17 cellular contexts compared by ENCODE assay signal in the genomic region with DNA sequence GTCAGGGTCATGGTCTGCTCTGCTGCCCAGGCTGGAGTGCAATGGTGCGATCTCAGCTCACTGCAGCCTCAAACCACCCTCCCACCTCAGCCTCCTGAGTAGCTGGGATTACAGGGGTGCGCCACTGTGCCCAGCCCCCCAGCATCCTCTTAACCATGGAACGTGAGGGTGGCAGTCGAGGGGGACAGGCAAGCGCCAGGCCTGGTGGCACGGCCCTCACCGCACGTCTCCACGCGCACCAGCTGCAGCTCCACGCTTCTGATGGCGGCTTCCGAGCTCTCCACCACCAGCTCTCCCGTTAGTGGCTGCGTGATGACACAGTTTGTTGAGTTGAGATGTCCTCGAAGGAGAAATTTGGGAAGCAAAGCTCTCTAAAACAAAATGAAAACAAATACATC. TPM values are rescaled to one million over a fixed set of nuclear protein-coding genes. Genes with fewer than 3 reads are reported as not detected.
DNase-seq lines count a peak whose midpoint lies in the region; ATAC-seq and TF ChIP-seq lines count a peak whose summit lies in the region.
"Had no signal": no experiment of that assay in that cellular context is flagged by ENCODE, and none has a peak within 500 bp of the region (broad histone marks: within the 10 kb centered on the region; RNA-seq: fewer than 3 reads in every experiment).

No MANE protein-coding gene starts in this region.

- H3K14ac ChIP-seq in neuronal stem cell (ENCODE audit: low read length) = no peak overlapping the region

- no peak for TF ChIP-seq CTCF in glutamatergic neuron (IDR thresholded peaks at IDR 0.05; ENCODE audit: partially characterized antibody, unreplicated experiment)
- TF ChIP-seq CTCF in mucosa of descending colon (IDR thresholded peaks at IDR 0.05) = no peak

- peaks cover 41 to 99% of the 10 kb centered on the region in 2 donors for H3K36me3 ChIP-seq in neuronal stem cell (replicated peaks in 1 of 2; ENCODE audit: control insufficient read depth in 2 of 2, insufficient read depth in 2 of 2, low read length in 2 of 2)
- H3K36me3 ChIP-seq in mucosa of descending colon (ENCODE audit: low read depth) = no peaks in the 10 kb centered on the region

- no peak overlapping the region for H3K4me2 ChIP-seq in neuronal stem cell (ENCODE audit: insufficient read depth, low read length, poor library complexity, severe bottlenecking)

- H3K27me3 Mint-ChIP-seq in activated CD8-positive, alpha-beta T cell treated with anti-CD3 and anti-CD28 coated beads, Interleukin-2, amount 10 ng/mL, durations not matched to agents 7 days and 5 days (ENCODE audit: low read depth) = no peaks in the 10 kb centered on the region
- H3K27me3 Mint-ChIP-seq in glutamatergic neuron (ENCODE audit: unreplicated experiment) = peaks cover 2% of the 10 kb centered on the region

- H3K36me3 Mint-ChIP-seq in activated naive CD4-positive, alpha-beta T cell treated with anti-CD3 and anti-CD28 coated beads, Interleukin-2, amount 50 U/mL, for 72 hours = peaks cover 19 to 62% of the 10 kb centered on the region in 2 donors
- peaks cover 84% of the 10 kb centered on the region for H3K36me3 Mint-ChIP-seq in activated CD8-positive, alpha-beta T cell treated with anti-CD3 and anti-CD28 coated beads, Interleukin-2, amount 10 ng/mL, durations not matched to agents 7 days and 5 days (ENCODE audit: low read depth)
- H3K36me3 Mint-ChIP-seq in glutamatergic neuron (ENCODE audit: unreplicated experiment) = peaks cover 7% of the 10 kb centered on the region

- CTCF ChIA-PET in activated CD8-positive, alpha-beta T cell treated with anti-CD3 and anti-CD28 coated beads, Interleukin-2, amount 10 ng/mL, durations not matched to agents 7 days and 5 days (lab: Charles Lee) = interaction anchor here (1.0 kb wide), 1 partner anchor 27 kb away, joined by 4 read pairs; no protein-coding TSS in a partner anchor

- no peak for ATAC-seq in activated naive CD4-positive, alpha-beta T cell treated with anti-CD3 and anti-CD28 coated beads, Interleukin-2, amount 50 U/mL, for 72 hours
- no peak for ATAC-seq in activated CD8-positive, alpha-beta T cell treated with anti-CD3 and anti-CD28 coated beads, Interleukin-2, amount 10 ng/mL, durations not matched to agents 7 days and 5 days
- ATAC-seq in mucosa of descending colon (no peak), HG03521 (IDR thresholded peaks at IDR 0.05; ENCODE audit: unreplicated experiment) (no peak)
- ATAC-seq: PC-3 had no signal

- H3K79me1 ChIP-seq in neuronal stem cell (ENCODE audit: low read depth, low read length) = no peaks in the 10 kb centered on the region

- no peak overlapping the region for H2BK120ac ChIP-seq in neuronal stem cell (ENCODE audit: low read depth, low read length)

- no peak overlapping the region for H4K8ac ChIP-seq in neuronal stem cell (ENCODE audit: low read depth, low read length)

- H2AK5ac ChIP-seq in neuronal stem cell (ENCODE audit: low read depth, low read length) = no peak overlapping the region

- H3K9me3 Mint-ChIP-seq in activated naive CD4-positive, alpha-beta T cell treated with anti-CD3 and anti-CD28 coated beads, Interleukin-2, amount 50 U/mL, for 72 hours = no peaks in the 10 kb centered on the region
- no peaks in the 10 kb centered on the region for H3K9me3 Mint-ChIP-seq in activated CD8-positive, alpha-beta T cell treated with anti-CD3 and anti-CD28 coated beads, Interleukin-2, amount 10 ng/mL, durations not matched to agents 7 days and 5 days (ENCODE audit: insufficient read depth)
- H3K9me3 Mint-ChIP-seq in glutamatergic neuron (ENCODE audit: unreplicated experiment) = peaks cover 2% of the 10 kb centered on the region

- POLR2A ChIA-PET in activated CD8-positive, alpha-beta T cell treated with anti-CD3 and anti-CD28 coated beads, Interleukin-2, amount 10 ng/mL, durations not matched to agents 7 days and 5 days (lab: Charles Lee) = interaction anchor here (0.6 to 1.5 kb wide), 3 partner anchors 30 to 159 kb away, joined by 3 read pairs; no protein-coding TSS in a partner anchor

- no peak overlapping the region for H3K23ac ChIP-seq in neuronal stem cell (ENCODE audit: low read depth, low read length, poor library complexity)

- H3K4me3 ChIP-seq in neuronal stem cell (ENCODE audit: low read length in 2 of 2) (no peak overlapping the region), mucosa of descending colon (no peak overlapping the region)

- H3K9me3 ChIP-seq in neuronal stem cell (replicated peaks in 1 of 2; ENCODE audit: control insufficient read depth in 2 of 2, insufficient read depth in 1 of 2, low read depth in 1 of 2, low read length in 2 of 2) (peaks cover 5 to 8% of the 10 kb centered on the region in 2 donors), mucosa of descending colon (no peaks in the 10 kb centered on the region)

- H2BK15ac ChIP-seq in neuronal stem cell (ENCODE audit: low read length) = no peak overlapping the region

- no peak overlapping the region for H2AFZ ChIP-seq in neuronal stem cell (ENCODE audit: low read length)

- H3K18ac ChIP-seq in neuronal stem cell (ENCODE audit: low read length) = no peak overlapping the region

- no peak overlapping the region for H4K91ac ChIP-seq in neuronal stem cell (ENCODE audit: low read depth, low read length, poor library complexity)

- H2BK5ac ChIP-seq in neuronal stem cell (ENCODE audit: low read length) = no peak overlapping the region

- H3K4me3 Mint-ChIP-seq in activated CD8-positive, alpha-beta T cell treated with anti-CD3 and anti-CD28 coated beads, Interleukin-2, amount 10 ng/mL, durations not matched to agents 7 days and 5 days = no peak overlapping the region
- peak overlapping the region; percentile 38 for H3K4me3 Mint-ChIP-seq in glutamatergic neuron (ENCODE audit: unreplicated experiment)

- H3K9ac ChIP-seq in neuronal stem cell (ENCODE audit: low read depth, low read length, poor library complexity) = peak overlapping the region; percentile 46

- DNase-seq in activated naive CD4-positive, alpha-beta T cell treated with anti-CD3 and anti-CD28 coated beads, Interleukin-2, amount 50 U/mL, for 72 hours (ENCODE audit: low spot score in 2 of 2) = no peak
- DNase-seq in activated naive CD4-positive, alpha-beta T cell treated with anti-CD3 and anti-CD28 coated beads, Interleukin-2, amount 50 U/mL, for 16 hours = no peak
- DNase-seq in activated CD8-positive, alpha-beta T cell treated with anti-CD3 and anti-CD28 coated beads, Interleukin-2, amount 10 ng/mL, durations not matched to agents 7 days and 5 days = no peak
- DNase-seq in glutamatergic neuron (no peak), neuronal stem cell (ENCODE audit: low spot score) (no peak), mucosa of descending colon (no peak)
- DNase-seq: ACHN, C1 segment of cervical spinal cord, DMS79 treated with DMSO at 0.1 percent for 48 hours, NCI-H1436, NCI-H1930, NCI-H226, NCI-H524, PC-3, RPMI8226, SHP77 treated with DMSO at 0.1 percent for 48 hours had no signal

- no peaks in the 10 kb centered on the region for H3K27me3 ChIP-seq in neuronal stem cell (ENCODE audit: control insufficient read depth in 3 of 3, insufficient read depth in 3 of 3, low read depth in 1 of 3, low read length in 3 of 3)

- H3K4ac ChIP-seq in neuronal stem cell (ENCODE audit: low read length) = no peak overlapping the region

- no peak overlapping the region for H2BK12ac ChIP-seq in neuronal stem cell (ENCODE audit: low read length)

- H3K27ac ChIP-seq in neuronal stem cell (replicated peaks; ENCODE audit: low read length) = no peak overlapping the region

- peaks cover 58% of the 10 kb centered on the region for H3K4me1 Mint-ChIP-seq in activated CD8-positive, alpha-beta T cell treated with anti-CD3 and anti-CD28 coated beads, Interleukin-2, amount 10 ng/mL, durations not matched to agents 7 days and 5 days (ENCODE audit: low read depth)
- no peaks in the 10 kb centered on the region for H3K4me1 Mint-ChIP-seq in glutamatergic neuron (ENCODE audit: low read depth, unreplicated experiment)

- intact Hi-C loops in mucosa of descending colon (cut with DNase I, micrococcal nuclease) = no loop called here

- WGBS in neuronal stem cell (ENCODE audit: extremely low coverage in 2 of 2, insufficient read length in 2 of 2, insufficient replicate concordance in 1 of 2), 2 donors = no CpG with 5 or more reads among the region's 16 CpGs

- no peaks in the 10 kb centered on the region for H3K4me1 ChIP-seq in neuronal stem cell (ENCODE audit: control insufficient read depth in 2 of 2, insufficient read depth in 1 of 2, low read depth in 1 of 2, low read length in 2 of 2)
- no peaks in the 10 kb centered on the region for H3K4me1 ChIP-seq in mucosa of descending colon (ENCODE audit: low read depth)

- peak overlapping the region; percentile 20 to 32 for H3K27ac Mint-ChIP-seq in activated naive CD4-positive, alpha-beta T cell treated with anti-CD3 and anti-CD28 coated beads, Interleukin-2, amount 50 U/mL, for 72 hours
- H3K27ac Mint-ChIP-seq in activated CD8-positive, alpha-beta T cell treated with anti-CD3 and anti-CD28 coated beads, Interleukin-2, amount 10 ng/mL, durations not matched to agents 7 days and 5 days = peak overlapping the region; percentile 43
- no peak overlapping the region for H3K27ac Mint-ChIP-seq in glutamatergic neuron (ENCODE audit: unreplicated experiment)

RNA-seq across cellular contexts. Expression of gene VPS26C, which starts 39.1 kb away (rescaled TPM):
- 10 to 100 TPM; 68.9 to 69.0 TPM for total RNA-seq in activated naive CD4-positive, alpha-beta T cell treated with anti-CD3 and anti-CD28 coated beads, Interleukin-2, amount 50 U/mL, for 72 hours
- 10 to 100 TPM; 96.2 to 98.7 TPM for total RNA-seq in activated CD8-positive, alpha-beta T cell treated with anti-CD3 and anti-CD28 coated beads, Interleukin-2, amount 10 ng/mL, durations not matched to agents 7 days and 5 days
- 60.3 TPM for total RNA-seq in glutamatergic neuron (ENCODE audit: unreplicated experiment)
- polyA plus RNA-seq in neuronal stem cell (2013, experiment 1 of 2) = 31.0 TPM
- polyA plus RNA-seq in neuronal stem cell (2013, experiment 2 of 2) = 30.0 TPM
- total RNA-seq in mucosa of descending colon = 10 to 100 TPM; 62.7 to 72.4 (median 71.8) TPM
